ENCODE assay signal across 1 cellular context in genomic region chr20:32930181-32930580, GRCh38.
TF ChIP-seq lines count a peak whose summit lies in the region.

No MANE protein-coding gene starts in this region.

TF ChIP-seq in HepG2, 621 proteins besides CTCF, POLR2A, EP300 and RAD21:
- TF ChIP-seq, protein P1, sequence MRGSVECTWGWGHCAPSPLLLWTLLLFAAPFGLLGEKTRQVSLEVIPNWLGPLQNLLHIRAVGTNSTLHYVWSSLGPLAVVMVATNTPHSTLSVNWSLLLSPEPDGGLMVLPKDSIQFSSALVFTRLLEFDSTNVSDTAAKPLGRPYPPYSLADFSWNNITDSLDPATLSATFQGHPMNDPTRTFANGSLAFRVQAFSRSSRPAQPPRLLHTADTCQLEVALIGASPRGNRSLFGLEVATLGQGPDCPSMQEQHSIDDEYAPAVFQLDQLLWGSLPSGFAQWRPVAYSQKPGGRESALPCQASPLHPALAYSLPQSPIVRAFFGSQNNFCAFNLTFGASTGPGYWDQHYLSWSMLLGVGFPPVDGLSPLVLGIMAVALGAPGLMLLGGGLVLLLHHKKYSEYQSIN (CRISPR knock-in tag; IDR thresholded peaks at IDR 0.05; ENCODE audit: borderline replicate concordance): no peak
- peak; percentile 20; the same call in 1 of the 2 replicates for TF ChIP-seq ZNF768 (CRISPR knock-in tag; IDR thresholded peaks at IDR 0.05)
- TF ChIP-seq CEBPZ (IDR thresholded peaks at IDR 0.05; ENCODE audit: low read length): no peak
- TF ChIP-seq ZMAT3 (CRISPR knock-in tag; conservative IDR thresholded peaks at IDR 0.05): no peak
- no peak for TF ChIP-seq ZIK1 (CRISPR knock-in tag; IDR thresholded peaks at IDR 0.05; ENCODE audit: borderline replicate concordance, low read depth)
- TF ChIP-seq YEATS2 (CRISPR knock-in tag; IDR thresholded peaks at IDR 0.05; ENCODE audit: borderline replicate concordance): no peak
- TF ChIP-seq CBX2 (IDR thresholded peaks at IDR 0.05; ENCODE audit: low read depth, low read length): no peak
- no peak for TF ChIP-seq CBX2 (CRISPR knock-in tag; IDR thresholded peaks at IDR 0.05; ENCODE audit: low read depth)
- TF ChIP-seq ZNF501 (CRISPR knock-in tag; IDR thresholded peaks at IDR 0.05): no peak
